ENCODE assay signal across 8 cellular contexts in the genomic region with DNA sequence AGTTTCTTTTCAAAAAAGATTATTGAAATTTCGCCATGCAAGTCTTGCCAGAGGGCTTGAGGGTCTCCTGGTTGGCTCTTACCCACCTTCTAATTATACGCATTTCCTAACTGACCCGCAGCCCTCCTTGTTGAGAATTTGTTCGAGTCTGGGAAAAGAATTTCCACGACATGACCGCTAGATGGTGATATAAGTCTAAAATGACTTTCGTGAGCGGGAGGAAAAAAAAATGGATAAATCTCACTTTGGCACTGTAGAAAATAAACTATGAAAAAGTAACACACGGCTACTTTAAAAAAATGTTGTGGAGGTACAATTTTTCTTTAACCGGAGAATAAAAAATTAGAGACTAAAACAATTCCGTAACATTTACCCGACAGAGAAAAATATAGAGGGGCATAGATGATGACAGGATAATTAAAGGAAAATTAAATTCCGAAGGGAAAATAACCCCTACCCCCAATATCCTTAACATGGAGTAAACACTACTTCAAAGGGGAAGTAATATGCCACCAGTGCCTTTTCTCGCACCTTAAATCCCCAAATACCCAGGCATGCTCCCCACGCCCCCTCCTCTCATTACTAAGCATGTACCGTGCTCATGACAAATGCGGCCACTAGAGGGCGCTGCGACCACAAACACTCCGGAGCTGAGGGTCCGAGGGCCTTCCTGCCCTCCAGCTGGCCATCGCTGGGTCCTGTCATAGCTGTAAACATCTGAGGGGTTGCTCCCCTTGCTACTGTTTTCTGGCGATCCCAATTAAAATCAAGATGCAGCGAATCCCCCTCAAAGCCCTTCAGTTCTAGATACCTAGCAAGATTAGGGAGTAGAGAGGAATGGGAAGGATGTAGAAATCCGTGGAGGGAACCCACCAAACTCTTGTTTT.
DNase-seq lines count a peak whose midpoint lies in the region; ATAC-seq, FAIRE-seq and TF ChIP-seq lines count a peak whose summit lies in the region.

No MANE protein-coding gene starts in this region.

- DNase-seq in Caki2 (ENCODE audit: low read depth) (peak; percentile 67), LHCN-M2 (ENCODE audit: low read depth) (peak; percentile 65), RCC 7860 (ENCODE audit: low spot score) (peak; percentile 49), iPS-NIHi11 (ENCODE audit: low spot score) (peak; percentile 88)
- peak; percentile 6 to 9 for DNase-seq in stimulated activated CD4-positive, alpha-beta T cell treated with anti-CD3 and anti-CD28 coated beads, Interleukin-15, amount 100 ng/mL, for 48 hours (ENCODE audit: low read depth in 2 of 2)

- H3K4me1 Mint-ChIP-seq in brain: peaks cover 35% of the 10 kb centered on the region

- peak overlapping the region; percentile 61 to 87 (median 76) for H3K4me3 Mint-ChIP-seq in brain

- in situ Hi-C loops in Caki2 (cut with HindIII; ENCODE audit: low pct_unique_long_range_greater_than_20kb, low sequenced_read_pairs): no loop called here

- H3K36me3 Mint-ChIP-seq in brain: peaks cover 14% of the 10 kb centered on the region

- H3K27ac Mint-ChIP-seq in brain: peak overlapping the region in 4 of 5 experiments; percentile 6 to 28 (median 14)

- peak; percentile 98 to 100 for TF ChIP-seq CTCF in brain (conservative IDR thresholded peaks at IDR 0.05)

- H3K9me3 Mint-ChIP-seq in brain: no peaks in the 10 kb centered on the region

- peak; percentile 59 for FAIRE-seq in RCC 7860 (lab: Jason Lieb, UNC)

- no peaks in the 10 kb centered on the region for H3K27me3 Mint-ChIP-seq in brain

- ATAC-seq in GM19467 (IDR thresholded peaks at IDR 0.05; ENCODE audit: unreplicated experiment): peak; percentile 71
- ATAC-seq in HG02623 (IDR thresholded peaks at IDR 0.05; ENCODE audit: unreplicated experiment): no peak

Comparison
In these comparisons a context has a peak if more than half of its experiments do, and no peak if none do; other contexts are left out.
1. DNase-seq: peak in every context shown above with its lines; median percentile 88 in iPS-NIHi11; 67 in Caki2; 65 in LHCN-M2; 49 in RCC 7860; 8 in stimulated activated CD4-positive, alpha-beta T cell treated with anti-CD3 and anti-CD28 coated beads, Interleukin-15, amount 100 ng/mL, for 48 hours.